11 cellular contexts compared by ENCODE assay signal in the genomic region with DNA sequence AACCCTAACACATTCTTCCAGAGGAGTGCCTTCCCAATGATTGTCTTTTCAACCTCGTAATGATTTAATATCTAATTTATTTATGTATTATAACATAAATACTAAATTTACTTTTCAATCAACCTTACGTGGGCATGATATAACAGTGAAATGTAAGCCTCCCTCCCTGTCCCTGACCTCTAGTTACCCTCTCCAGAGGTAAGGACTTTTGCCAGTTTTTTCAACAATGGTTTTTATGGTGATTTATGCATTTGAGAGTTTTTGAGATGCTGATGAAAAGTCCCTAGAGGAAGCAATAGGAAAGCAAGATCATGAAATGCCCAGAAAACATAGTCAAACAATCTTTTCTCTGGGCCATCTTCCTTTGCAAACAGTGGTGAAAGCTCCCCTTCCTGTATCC. TPM values are rescaled to one million over a fixed set of nuclear protein-coding genes. Genes with fewer than 3 reads are reported as not detected.
"Had no signal": no experiment of that assay in that cellular context is flagged by ENCODE, and none has a peak within 500 bp of the region (broad histone marks: within the 10 kb centered on the region; RNA-seq: fewer than 3 reads in every experiment).

No MANE protein-coding gene starts in this region.

- H3K9me3 ChIP-seq: HAP-1 had no signal

- H3K9me3 Mint-ChIP-seq: HFFc6, IgD-negative memory B cell had no signal

- H3K4me1 ChIP-seq: HAP-1 had no signal

- H3K27ac ChIP-seq: HL-60 had no signal

- H3K36me3 ChIP-seq: HAP-1 had no signal

- DNase-seq: GOT3, H7, HFFc6, KBM-7 had no signal

- H3K4me3 Mint-ChIP-seq: HFFc6, IgD-negative memory B cell had no signal

- H3K4me3 ChIP-seq: HAP-1 had no signal

- H3K27me3 Mint-ChIP-seq: IgD-negative memory B cell had no signal

- FAIRE-seq: HepG2, HTR-8/SVneo had no signal

- H3K27ac Mint-ChIP-seq: HFFc6, IgD-negative memory B cell had no signal

- H3K36me3 Mint-ChIP-seq: IgD-negative memory B cell had no signal

RNA-seq across cellular contexts. Expression of a gene that starts 35.2 kb away (rescaled TPM):
- total RNA-seq: HFFc6 had no signal

RNA-seq across cellular contexts. Expression of a gene that starts 38.9 kb away (rescaled TPM):
- total RNA-seq: H4, H7, HepG2, HFFc6, HT-29 had no signal
- polyA plus RNA-seq: HepG2 had no signal

RNA-seq across cellular contexts. Expression of a gene that starts 52.6 kb away (rescaled TPM):
- total RNA-seq: HFFc6 had no signal
- polyA plus RNA-seq: IgD-negative memory B cell had no signal
